1 cellular context compared by ENCODE assay signal in genomic region chr12:56158029-56158925, GRCh38.
TF ChIP-seq lines count a peak whose summit lies in the region.

MYL6 (plus strand) TSS chr12:56158359; CDS start chr12:56158402, 43 bp downstream.

TF ChIP-seq in HepG2, 621 proteins besides CTCF, POLR2A, EP300 and RAD21 (continued from another document and continues in another):
- TF ChIP-seq, protein P1, sequence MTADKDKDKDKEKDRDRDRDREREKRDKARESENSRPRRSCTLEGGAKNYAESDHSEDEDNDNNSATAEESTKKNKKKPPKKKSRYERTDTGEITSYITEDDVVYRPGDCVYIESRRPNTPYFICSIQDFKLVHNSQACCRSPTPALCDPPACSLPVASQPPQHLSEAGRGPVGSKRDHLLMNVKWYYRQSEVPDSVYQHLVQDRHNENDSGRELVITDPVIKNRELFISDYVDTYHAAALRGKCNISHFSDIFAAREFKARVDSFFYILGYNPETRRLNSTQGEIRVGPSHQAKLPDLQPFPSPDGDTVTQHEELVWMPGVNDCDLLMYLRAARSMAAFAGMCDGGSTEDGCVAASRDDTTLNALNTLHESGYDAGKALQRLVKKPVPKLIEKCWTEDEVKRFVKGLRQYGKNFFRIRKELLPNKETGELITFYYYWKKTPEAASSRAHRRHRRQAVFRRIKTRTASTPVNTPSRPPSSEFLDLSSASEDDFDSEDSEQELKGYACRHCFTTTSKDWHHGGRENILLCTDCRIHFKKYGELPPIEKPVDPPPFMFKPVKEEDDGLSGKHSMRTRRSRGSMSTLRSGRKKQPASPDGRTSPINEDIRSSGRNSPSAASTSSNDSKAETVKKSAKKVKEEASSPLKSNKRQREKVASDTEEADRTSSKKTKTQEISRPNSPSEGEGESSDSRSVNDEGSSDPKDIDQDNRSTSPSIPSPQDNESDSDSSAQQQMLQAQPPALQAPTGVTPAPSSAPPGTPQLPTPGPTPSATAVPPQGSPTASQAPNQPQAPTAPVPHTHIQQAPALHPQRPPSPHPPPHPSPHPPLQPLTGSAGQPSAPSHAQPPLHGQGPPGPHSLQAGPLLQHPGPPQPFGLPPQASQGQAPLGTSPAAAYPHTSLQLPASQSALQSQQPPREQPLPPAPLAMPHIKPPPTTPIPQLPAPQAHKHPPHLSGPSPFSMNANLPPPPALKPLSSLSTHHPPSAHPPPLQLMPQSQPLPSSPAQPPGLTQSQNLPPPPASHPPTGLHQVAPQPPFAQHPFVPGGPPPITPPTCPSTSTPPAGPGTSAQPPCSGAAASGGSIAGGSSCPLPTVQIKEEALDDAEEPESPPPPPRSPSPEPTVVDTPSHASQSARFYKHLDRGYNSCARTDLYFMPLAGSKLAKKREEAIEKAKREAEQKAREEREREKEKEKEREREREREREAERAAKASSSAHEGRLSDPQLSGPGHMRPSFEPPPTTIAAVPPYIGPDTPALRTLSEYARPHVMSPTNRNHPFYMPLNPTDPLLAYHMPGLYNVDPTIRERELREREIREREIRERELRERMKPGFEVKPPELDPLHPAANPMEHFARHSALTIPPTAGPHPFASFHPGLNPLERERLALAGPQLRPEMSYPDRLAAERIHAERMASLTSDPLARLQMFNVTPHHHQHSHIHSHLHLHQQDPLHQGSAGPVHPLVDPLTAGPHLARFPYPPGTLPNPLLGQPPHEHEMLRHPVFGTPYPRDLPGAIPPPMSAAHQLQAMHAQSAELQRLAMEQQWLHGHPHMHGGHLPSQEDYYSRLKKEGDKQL (CRISPR knock-in tag; IDR thresholded peaks at IDR 0.05; ENCODE audit: low read depth): no peak
- peak; percentile 24; the same call in 1 of the 2 replicates for TF ChIP-seq ZNF83 (CRISPR knock-in tag; IDR thresholded peaks at IDR 0.05; ENCODE audit: borderline replicate concordance)
- TF ChIP-seq WIZ (CRISPR knock-in tag; IDR thresholded peaks at IDR 0.05): no peak
- TF ChIP-seq, protein P2, sequence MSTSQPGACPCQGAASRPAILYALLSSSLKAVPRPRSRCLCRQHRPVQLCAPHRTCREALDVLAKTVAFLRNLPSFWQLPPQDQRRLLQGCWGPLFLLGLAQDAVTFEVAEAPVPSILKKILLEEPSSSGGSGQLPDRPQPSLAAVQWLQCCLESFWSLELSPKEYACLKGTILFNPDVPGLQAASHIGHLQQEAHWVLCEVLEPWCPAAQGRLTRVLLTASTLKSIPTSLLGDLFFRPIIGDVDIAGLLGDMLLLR (CRISPR knock-in tag; IDR thresholded peaks at IDR 0.05): no peak
- no peak for TF ChIP-seq RAD51 (IDR thresholded peaks at IDR 0.05; ENCODE audit: borderline replicate concordance)
- TF ChIP-seq ZNF441 (CRISPR knock-in tag; IDR thresholded peaks at IDR 0.05; ENCODE audit: borderline replicate concordance): 0 out of 2 replicates have a peak, but pooled peaks have one; percentile 19
- no peak for TF ChIP-seq ZNF839 (CRISPR knock-in tag; IDR thresholded peaks at IDR 0.05; ENCODE audit: borderline replicate concordance)
- TF ChIP-seq GTF2F1 (IDR thresholded peaks at IDR 0.05; ENCODE audit: low read length): no peak
- TF ChIP-seq, protein P3, sequence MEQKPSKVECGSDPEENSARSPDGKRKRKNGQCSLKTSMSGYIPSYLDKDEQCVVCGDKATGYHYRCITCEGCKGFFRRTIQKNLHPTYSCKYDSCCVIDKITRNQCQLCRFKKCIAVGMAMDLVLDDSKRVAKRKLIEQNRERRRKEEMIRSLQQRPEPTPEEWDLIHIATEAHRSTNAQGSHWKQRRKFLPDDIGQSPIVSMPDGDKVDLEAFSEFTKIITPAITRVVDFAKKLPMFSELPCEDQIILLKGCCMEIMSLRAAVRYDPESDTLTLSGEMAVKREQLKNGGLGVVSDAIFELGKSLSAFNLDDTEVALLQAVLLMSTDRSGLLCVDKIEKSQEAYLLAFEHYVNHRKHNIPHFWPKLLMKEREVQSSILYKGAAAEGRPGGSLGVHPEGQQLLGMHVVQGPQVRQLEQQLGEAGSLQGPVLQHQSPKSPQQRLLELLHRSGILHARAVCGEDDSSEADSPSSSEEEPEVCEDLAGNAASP (CRISPR knock-in tag; IDR thresholded peaks at IDR 0.05; ENCODE audit: borderline replicate concordance): no peak
- no peak for TF ChIP-seq PAXIP1 (CRISPR knock-in tag; conservative IDR thresholded peaks at IDR 0.05)
- TF ChIP-seq MXD4 (CRISPR knock-in tag; IDR thresholded peaks at IDR 0.05): no peak
- TF ChIP-seq SRY (CRISPR knock-in tag; IDR thresholded peaks at IDR 0.05): no peak; the same call in 1 of the 2 replicates
- no peak for TF ChIP-seq ZNF382 (CRISPR knock-in tag; IDR thresholded peaks at IDR 0.05; ENCODE audit: borderline replicate concordance)
- TF ChIP-seq ZNF432 (CRISPR knock-in tag; IDR thresholded peaks at IDR 0.05; ENCODE audit: borderline replicate concordance): no peak
- 0 out of 2 replicates have a peak, but pooled peaks have one; percentile 36 for TF ChIP-seq ZNF724P (CRISPR knock-in tag; IDR thresholded peaks at IDR 0.05; ENCODE audit: borderline replicate concordance)
- TF ChIP-seq ZNF343 (CRISPR knock-in tag; IDR thresholded peaks at IDR 0.05): no peak; the same call in 1 of the 2 replicates
- no peak for TF ChIP-seq NFKBIZ (CRISPR knock-in tag; IDR thresholded peaks at IDR 0.05)
- TF ChIP-seq ZBTB37 (CRISPR knock-in tag; IDR thresholded peaks at IDR 0.05): no peak
- TF ChIP-seq ZSCAN21 (CRISPR knock-in tag; IDR thresholded peaks at IDR 0.05; ENCODE audit: borderline replicate concordance): no peak
- peak; percentile 83 for TF ChIP-seq CEBPG (CRISPR knock-in tag; IDR thresholded peaks at IDR 0.05)
- TF ChIP-seq ZNF598 (CRISPR knock-in tag; IDR thresholded peaks at IDR 0.05; ENCODE audit: borderline replicate concordance): no peak
- no peak for TF ChIP-seq RELA (CRISPR knock-in tag; IDR thresholded peaks at IDR 0.05)
- TF ChIP-seq, protein P4, sequence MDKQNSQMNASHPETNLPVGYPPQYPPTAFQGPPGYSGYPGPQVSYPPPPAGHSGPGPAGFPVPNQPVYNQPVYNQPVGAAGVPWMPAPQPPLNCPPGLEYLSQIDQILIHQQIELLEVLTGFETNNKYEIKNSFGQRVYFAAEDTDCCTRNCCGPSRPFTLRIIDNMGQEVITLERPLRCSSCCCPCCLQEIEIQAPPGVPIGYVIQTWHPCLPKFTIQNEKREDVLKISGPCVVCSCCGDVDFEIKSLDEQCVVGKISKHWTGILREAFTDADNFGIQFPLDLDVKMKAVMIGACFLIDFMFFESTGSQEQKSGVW (CRISPR knock-in tag; IDR thresholded peaks at IDR 0.05; ENCODE audit: borderline replicate concordance): no peak
- TF ChIP-seq BCL6 (CRISPR knock-in tag; IDR thresholded peaks at IDR 0.05): no peak
- no peak for TF ChIP-seq ZNF619 (CRISPR knock-in tag; IDR thresholded peaks at IDR 0.05)
- TF ChIP-seq SP140L (CRISPR knock-in tag; IDR thresholded peaks at IDR 0.05; ENCODE audit: borderline replicate concordance): no peak
- TF ChIP-seq ZFP36L2 (CRISPR knock-in tag; IDR thresholded peaks at IDR 0.05): no peak
- no peak; the same call in none of the 2 replicates for TF ChIP-seq KDM5B (CRISPR knock-in tag; IDR thresholded peaks at IDR 0.05; ENCODE audit: borderline replicate concordance)
- TF ChIP-seq ZNF10 (CRISPR knock-in tag; IDR thresholded peaks at IDR 0.05; ENCODE audit: borderline replicate concordance, low read depth): no peak
- no peak for TF ChIP-seq HMGXB3 (CRISPR knock-in tag; IDR thresholded peaks at IDR 0.05; ENCODE audit: borderline replicate concordance)
- peak; percentile 66; the same call in 1 of the 2 replicates for TF ChIP-seq ZNF891 (CRISPR knock-in tag; IDR thresholded peaks at IDR 0.05)
- TF ChIP-seq, protein P5, sequence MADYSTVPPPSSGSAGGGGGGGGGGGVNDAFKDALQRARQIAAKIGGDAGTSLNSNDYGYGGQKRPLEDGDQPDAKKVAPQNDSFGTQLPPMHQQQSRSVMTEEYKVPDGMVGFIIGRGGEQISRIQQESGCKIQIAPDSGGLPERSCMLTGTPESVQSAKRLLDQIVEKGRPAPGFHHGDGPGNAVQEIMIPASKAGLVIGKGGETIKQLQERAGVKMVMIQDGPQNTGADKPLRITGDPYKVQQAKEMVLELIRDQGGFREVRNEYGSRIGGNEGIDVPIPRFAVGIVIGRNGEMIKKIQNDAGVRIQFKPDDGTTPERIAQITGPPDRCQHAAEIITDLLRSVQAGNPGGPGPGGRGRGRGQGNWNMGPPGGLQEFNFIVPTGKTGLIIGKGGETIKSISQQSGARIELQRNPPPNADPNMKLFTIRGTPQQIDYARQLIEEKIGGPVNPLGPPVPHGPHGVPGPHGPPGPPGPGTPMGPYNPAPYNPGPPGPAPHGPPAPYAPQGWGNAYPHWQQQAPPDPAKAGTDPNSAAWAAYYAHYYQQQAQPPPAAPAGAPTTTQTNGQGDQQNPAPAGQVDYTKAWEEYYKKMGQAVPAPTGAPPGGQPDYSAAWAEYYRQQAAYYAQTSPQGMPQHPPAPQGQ (CRISPR knock-in tag; IDR thresholded peaks at IDR 0.05; ENCODE audit: borderline replicate concordance): peak; percentile 88; the same call in 1 of the 2 replicates
- no peak for TF ChIP-seq JDP2 (CRISPR knock-in tag; IDR thresholded peaks at IDR 0.05; ENCODE audit: borderline replicate concordance)
- TF ChIP-seq ZNF160 (CRISPR knock-in tag; IDR thresholded peaks at IDR 0.05): no peak
- no peak for TF ChIP-seq ZNF564 (CRISPR knock-in tag; IDR thresholded peaks at IDR 0.05)
- no peak for TF ChIP-seq ZKSCAN8 (CRISPR knock-in tag; IDR thresholded peaks at IDR 0.05; ENCODE audit: borderline replicate concordance)
- TF ChIP-seq CBX2 (IDR thresholded peaks at IDR 0.05; ENCODE audit: low read depth, low read length): no peak
- no peak for TF ChIP-seq CBX2 (CRISPR knock-in tag; IDR thresholded peaks at IDR 0.05; ENCODE audit: low read depth)
- TF ChIP-seq ZNF546 (CRISPR knock-in tag; conservative IDR thresholded peaks at IDR 0.05): no peak
- TF ChIP-seq, protein P6, sequence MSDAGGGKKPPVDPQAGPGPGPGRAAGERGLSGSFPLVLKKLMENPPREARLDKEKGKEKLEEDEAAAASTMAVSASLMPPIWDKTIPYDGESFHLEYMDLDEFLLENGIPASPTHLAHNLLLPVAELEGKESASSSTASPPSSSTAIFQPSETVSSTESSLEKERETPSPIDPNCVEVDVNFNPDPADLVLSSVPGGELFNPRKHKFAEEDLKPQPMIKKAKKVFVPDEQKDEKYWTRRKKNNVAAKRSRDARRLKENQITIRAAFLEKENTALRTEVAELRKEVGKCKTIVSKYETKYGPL (CRISPR knock-in tag; IDR thresholded peaks at IDR 0.05): no peak
